In genomic region chr10:22714524-22715289, GRCh38 we compare ENCODE assay signal across 8 cellular contexts.
DNase-seq lines count a peak whose midpoint lies in the region; ATAC-seq and TF ChIP-seq lines count a peak whose summit lies in the region.

Gene PIP4K2A (minus strand): TSS chr10:22714578. CDS start chr10:22714326, 252 bp downstream.

- TF ChIP-seq CTCF in coronary artery (IDR thresholded peaks at IDR 0.05), result no peak

- peak; percentile 76 for ATAC-seq in HG02610 (IDR thresholded peaks at IDR 0.05; ENCODE audit: unreplicated experiment)

- DNase-seq in NCI-H2107 (lab: John Stamatoyannopoulos, UW), result peak; percentile 8
- no peak for DNase-seq in NCI-H2107 treated with DMSO at 0.1 percent for 48 hours (lab: John Stamatoyannopoulos, UW; ENCODE audit: unreplicated experiment)
- DNase-seq in NCI-H1105 (lab: John Stamatoyannopoulos, UW), result peak; percentile 17
- peak; percentile 80 for DNase-seq in activated CD4-positive, alpha-beta T cell treated with anti-CD3 and anti-CD28 coated beads for 48 hours
- DNase-seq in coronary artery (ENCODE audit: low spot score), result no peak
- DNase-seq in left kidney (ENCODE audit: low read depth, low spot score), result peak; percentile 89
- peak; percentile 57 to 74 for DNase-seq in stimulated activated CD4-positive, alpha-beta T cell treated with anti-CD3 and anti-CD28 coated beads, Interleukin-1b, Interleukin-23, amount 100 ng/mL, for 4 hours (ENCODE audit: low read depth in 2 of 2)

- peak within 1 kb of the TSS; percentile 78 for H3K4me3 ChIP-seq in coronary artery

- H3K27ac ChIP-seq in coronary artery, result peak within 1 kb of the TSS; percentile 85 to 92

Comparison
In these comparisons a context has a peak if more than half of its experiments do, and no peak if none do; other contexts are left out.
1. DNase-seq: peak in NCI-H2107 (single experiment), NCI-H1105 (single experiment), activated CD4-positive, alpha-beta T cell treated with anti-CD3 and anti-CD28 coated beads for 48 hours (single experiment), left kidney (single experiment) and stimulated activated CD4-positive, alpha-beta T cell treated with anti-CD3 and anti-CD28 coated beads, Interleukin-1b, Interleukin-23, amount 100 ng/mL, for 4 hours (2 of 2); none in NCI-H2107 treated with DMSO at 0.1 percent for 48 hours (single experiment) and coronary artery (single experiment).